In the genomic region with DNA sequence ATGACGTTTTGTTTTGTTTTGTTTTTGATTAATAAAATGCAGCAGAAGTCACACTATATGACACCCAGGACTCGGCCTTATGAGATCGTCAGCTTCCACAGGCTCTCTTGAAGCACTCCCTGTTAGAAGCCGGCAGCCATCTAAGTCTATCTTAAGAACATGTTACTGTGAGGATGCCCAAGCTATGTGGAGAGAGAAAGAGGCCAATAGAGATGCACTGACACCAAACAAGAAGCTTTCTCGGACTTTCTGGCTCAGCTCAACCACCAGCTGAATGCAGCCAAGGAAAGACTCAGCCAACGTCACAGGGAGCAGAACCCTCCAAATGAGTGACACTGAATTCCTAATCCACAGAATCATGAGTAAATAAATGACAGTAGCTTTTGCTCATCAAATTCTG, we compare ENCODE assay signal across 26 cellular contexts. TPM values are rescaled to one million over a fixed set of nuclear protein-coding genes. Genes with fewer than 3 reads are reported as not detected.
DNase-seq lines count a peak whose midpoint lies in the region; ATAC-seq, FAIRE-seq and TF ChIP-seq lines count a peak whose summit lies in the region.
"Had no signal": no experiment of that assay in that cellular context is flagged by ENCODE, and none has a peak within 500 bp of the region (broad histone marks: within the 10 kb centered on the region; RNA-seq: fewer than 3 reads in every experiment).

No MANE protein-coding gene starts in this region.

- no peak for TF ChIP-seq RAD21 in A549 (conservative IDR thresholded peaks at IDR 0.05 in 1 of 2, IDR thresholded peaks at IDR 0.05 in 1 of 2)
- no peak for TF ChIP-seq RAD21 in IMR-90 (IDR thresholded peaks at IDR 0.05; ENCODE audit: low read length)

- no peaks in the 10 kb centered on the region for H3K36me3 ChIP-seq in IMR-90 (ENCODE audit: control insufficient read depth, insufficient read depth, low read length)
- no peaks in the 10 kb centered on the region for H3K36me3 ChIP-seq in esophagus muscularis mucosa
- H3K36me3 ChIP-seq: left ventricle myocardium inferior, neural progenitor cell, WERI-Rb-1 had no signal

- H3K36me3 Mint-ChIP-seq in nephron (ENCODE audit: low read depth), result no peaks in the 10 kb centered on the region
- peaks cover 6% of the 10 kb centered on the region for H3K36me3 Mint-ChIP-seq in T-helper 17 cell (ENCODE audit: low read depth)
- H3K36me3 Mint-ChIP-seq: CD4-positive, CD25-positive, alpha-beta regulatory T cell; neural progenitor cell had no signal

- ATAC-seq in A549 (peak in 1 of 2 experiments; percentile 35; a peak in 2 of 6 replicates), IMR-90 (ENCODE audit: low read depth) (no peak), T-helper 17 cell (no peak)
- ATAC-seq: esophagus mucosa, GM23338, mucosa of descending colon, PC-3 had no signal

- no peak overlapping the region for H3K9ac ChIP-seq in IMR-90 (ENCODE audit: low read depth, low read length)
- H3K9ac ChIP-seq: neural progenitor cell had no signal

- peaks cover 20% of the 10 kb centered on the region for H3K4me1 ChIP-seq in A549
- peaks cover 4% of the 10 kb centered on the region; the same call in 1 of the 2 replicates for H3K4me1 ChIP-seq in IMR-90 (ENCODE audit: control insufficient read depth, insufficient read depth, low read length)
- no peaks in the 10 kb centered on the region for H3K4me1 ChIP-seq in esophagus muscularis mucosa
- H3K4me1 ChIP-seq: left ventricle myocardium inferior, neural progenitor cell had no signal

- 65% methylated on average over 6 of the region's 6 CpGs for WGBS in A549 (ENCODE audit: missing lambda C conversion rate)
- WGBS in IMR-90 (ENCODE audit: extremely low coverage in 2 of 2, insufficient read length in 1 of 2), 2 experiments, result no CpG with 5 or more reads among the region's 6 CpGs
- WGBS in esophagus muscularis mucosa, result 80% methylated on average over 6 of the region's 6 CpGs

- H4K20me1 ChIP-seq in IMR-90 (ENCODE audit: insufficient read depth, low read length), result no peaks in the 10 kb centered on the region

- H2BK20ac ChIP-seq in IMR-90 (ENCODE audit: low read depth, low read length), result peak overlapping the region; percentile 67

- in situ Hi-C loops in IMR-90 (cut with MboI; ENCODE audit: low sequenced_read_pairs), result no loop called here

- peak overlapping the region; percentile 69 for H3K14ac ChIP-seq in IMR-90 (replicated peaks; ENCODE audit: low read depth, low read length)

- H3K9me3 ChIP-seq in A549 (no peaks in the 10 kb centered on the region), IMR-90 (ENCODE audit: control insufficient read depth, insufficient read depth, low read length) (no peaks in the 10 kb centered on the region), esophagus muscularis mucosa (no peaks in the 10 kb centered on the region), T-helper 17 cell (ENCODE audit: control insufficient read depth, low read length, poor library complexity, severe bottlenecking) (no peaks in the 10 kb centered on the region)
- H3K9me3 ChIP-seq: left ventricle myocardium inferior, mucosa of descending colon had no signal

- DNase-seq in A549 (ENCODE audit: low read depth in 1 of 2, low spot score in 1 of 2) (peak in 1 of 2 experiments; percentile 23), IMR-90 (peak; percentile 48), dorsolateral prefrontal cortex (no peak), NCI-H446 treated with DMSO at 0.1 percent for 48 hours (lab: John Stamatoyannopoulos, UW) (no peak), esophagus muscularis mucosa (ENCODE audit: extremely low spot score) (no peak), T-helper 17 cell (no peak)
- no peak for DNase-seq in activated T-cell treated with anti-CD3 and anti-CD28 coated beads, Interleukin-2, amount 50 U/mL, for 1 hour
- DNase-seq: activated CD4-positive, alpha-beta T cell treated with anti-CD3 and anti-CD28 coated beads, Interleukin-2, amount 50 U/mL, for 4 hours; activated CD8-positive, alpha-beta memory T cell treated with anti-CD3 and anti-CD28 coated beads, Interleukin-2, amount 50 U/mL, for 48 hours; activated gamma-delta T cell treated with Interleukin-2 at 50 U/mL for 16 hours; CD4-positive, CD25-positive, alpha-beta regulatory T cell; effector memory CD4-positive, alpha-beta T cell; KG1; left ventricle myocardium inferior; mucosa of descending colon; NCI-H187; NCI-H345; PC-3; WERI-Rb-1 had no signal

- no peak for TF ChIP-seq CTCF in A549 (IDR thresholded peaks at IDR 0.05)
- TF ChIP-seq CTCF in IMR-90 (conservative IDR thresholded peaks at IDR 0.05; ENCODE audit: low read depth, low read length), result no peak
- no peak for TF ChIP-seq CTCF in dorsolateral prefrontal cortex (IDR thresholded peaks at IDR 0.05 in 54 of 56, conservative IDR thresholded peaks at IDR 0.05 in 2 of 56; ENCODE audit: low read depth in 1 of 56, partially characterized antibody in 56 of 56)
- TF ChIP-seq CTCF in nephron (IDR thresholded peaks at IDR 0.05; ENCODE audit: unreplicated experiment in 3 of 3), result no peak
- no peak for TF ChIP-seq CTCF in esophagus muscularis mucosa (IDR thresholded peaks at IDR 0.05)

- CTCF ChIA-PET in A549 (lab: Yijun Ruan, JAX), result interaction anchor here (1.0 kb wide), 1 partner anchor 56 kb away, joined by 4 read pairs; no protein-coding TSS in a partner anchor
- CTCF ChIA-PET in IMR-90 (lab: Yijun Ruan, JAX), result no interaction called here

- H3K27ac ChIP-seq in A549 (peak overlapping the region; percentile 5 to 72; a peak in 3 of 6 replicates), IMR-90 (ENCODE audit: insufficient read depth, low read length) (no peak overlapping the region), dorsolateral prefrontal cortex (peak overlapping the region in 58 of 59 donors; percentile 0 to 99 (median 81)), esophagus muscularis mucosa (replicated peaks in 1 of 4) (no peak overlapping the region)
- H3K27ac ChIP-seq: left ventricle myocardium inferior, neural progenitor cell, WERI-Rb-1 had no signal

- H3K18ac ChIP-seq in IMR-90 (ENCODE audit: low read depth, low read length), result peak overlapping the region; percentile 2; the same call in 1 of the 2 replicates

- H3K27me3 ChIP-seq in IMR-90 (ENCODE audit: control insufficient read depth, insufficient read depth, low read length) (no peaks in the 10 kb centered on the region), dorsolateral prefrontal cortex (no peaks in the 10 kb centered on the region), esophagus muscularis mucosa (no peaks in the 10 kb centered on the region)
- H3K27me3 ChIP-seq: neural progenitor cell had no signal

- H2AK9ac ChIP-seq in IMR-90 (replicated peaks; ENCODE audit: low read depth, low read length, poor library complexity), result no peak overlapping the region

- POLR2A ChIA-PET in A549 (lab: Yijun Ruan, JAX) (no interaction called here), IMR-90 (lab: Charles Lee; ENCODE audit: unreplicated experiment) (no interaction called here)

- H3K4me3 ChIP-seq in A549 (no peak overlapping the region), IMR-90 (ENCODE audit: insufficient read depth, low read depth, low read length) (no peak overlapping the region), dorsolateral prefrontal cortex (peak overlapping the region in 41 of 59 donors; percentile 1 to 49 (median 24)), esophagus muscularis mucosa (no peak overlapping the region)
- H3K4me3 ChIP-seq: GM23338, left ventricle myocardium inferior, mucosa of descending colon, neural progenitor cell had no signal

- no peaks in the 10 kb centered on the region for H3K79me1 ChIP-seq in IMR-90 (ENCODE audit: low read depth in 1 of 2, low read length in 2 of 2)

- peak overlapping the region in 1 of 2 experiments; percentile 39; a peak in 1 of 4 replicates for H4K8ac ChIP-seq in IMR-90 (ENCODE audit: low read depth in 2 of 2, low read length in 2 of 2)

- dilution Hi-C loops in IMR-90 (cut with HindIII; ENCODE audit: low sequenced_read_pairs, unreplicated experiment), result no loop called here

- H3K27me3 Mint-ChIP-seq in nephron (ENCODE audit: low read depth) (no peaks in the 10 kb centered on the region), T-helper 17 cell (no peaks in the 10 kb centered on the region)
- H3K27me3 Mint-ChIP-seq: CD4-positive, CD25-positive, alpha-beta regulatory T cell; central memory CD8-positive, alpha-beta T cell had no signal

- TF ChIP-seq POLR2A in A549 (IDR thresholded peaks at IDR 0.05; ENCODE audit: low read length) (no peak), IMR-90 (IDR thresholded peaks at IDR 0.05; ENCODE audit: low read depth, low read length) (no peak), esophagus muscularis mucosa (IDR thresholded peaks at IDR 0.05; ENCODE audit: low read depth) (no peak)

- peak overlapping the region; percentile 9; the same call in 1 of the 2 replicates for H4K5ac ChIP-seq in IMR-90 (ENCODE audit: low read depth, low read length)

- intact Hi-C loops in IMR-90 (cut with micrococcal nuclease) (no loop called here), dorsolateral prefrontal cortex (cut with DNase I) (no loop called here), esophagus muscularis mucosa (cut with DNase I) (no loop called here)

- H2BK15ac ChIP-seq in IMR-90 (ENCODE audit: low read depth, low read length), result 0 out of 3 replicates have a peak overlapping the region, but pooled peaks have one; percentile 43

- no peaks in the 10 kb centered on the region for H3K9me1 ChIP-seq in IMR-90 (ENCODE audit: insufficient read depth, low read length)

- H2BK120ac ChIP-seq in IMR-90 (ENCODE audit: low read depth, low read length), result peak overlapping the region; percentile 16; the same call in 1 of the 2 replicates

- no peak for TF ChIP-seq EP300 in A549 (IDR thresholded peaks at IDR 0.05)
- no peak for TF ChIP-seq EP300 in esophagus muscularis mucosa (IDR thresholded peaks at IDR 0.05)

- peak overlapping the region; percentile 64 for H2AFZ ChIP-seq in IMR-90 (replicated peaks; ENCODE audit: low read length, poor library complexity)
- H2AFZ ChIP-seq: GM23338, neural progenitor cell had no signal

- no peaks in the 10 kb centered on the region for H3K9me3 Mint-ChIP-seq in nephron
- H3K9me3 Mint-ChIP-seq: central memory CD8-positive, alpha-beta T cell; GM23338; neural progenitor cell; T-helper 1 cell treated with Interleukin-12 subunit alpha and Interleukin-12 subunit beta and Interleukin-4 antibody, amounts not matched to agents 30 μg/mL and 1 μg/mL, for 36 hours had no signal

- no peak for FAIRE-seq in A549 (lab: Jason Lieb, UNC)
- FAIRE-seq: G401.6 had no signal

- BruUV-seq in IMR-90 (replicated peaks; lab: Mats Ljungman, UMichigan), result no TSS peak

- H3K4ac ChIP-seq in IMR-90 (ENCODE audit: low read depth, low read length), result peak overlapping the region; percentile 8; the same call in 1 of the 2 replicates

- H3K23ac ChIP-seq in IMR-90 (ENCODE audit: low read depth, low read length), result no peak overlapping the region

- H2AK5ac ChIP-seq in IMR-90 (ENCODE audit: low read depth, low read length), result no peak overlapping the region; the same call in 1 of the 2 replicates

- peak overlapping the region; percentile 42 for H3K4me2 ChIP-seq in A549
- H3K4me2 ChIP-seq in IMR-90 (ENCODE audit: low read depth, low read length), result no peak overlapping the region
- H3K4me2 ChIP-seq: GM23338, neural progenitor cell had no signal

- no peak overlapping the region; the same call in 1 of the 2 replicates for H4K91ac ChIP-seq in IMR-90 (ENCODE audit: insufficient read depth, low read depth, low read length)

- no peak overlapping the region for H3K4me3 Mint-ChIP-seq in nephron
- no peak overlapping the region for H3K4me3 Mint-ChIP-seq in T-helper 17 cell
- H3K4me3 Mint-ChIP-seq: CD4-positive, CD25-positive, alpha-beta regulatory T cell; central memory CD8-positive, alpha-beta T cell; GM23338; neural progenitor cell; T-helper 1 cell treated with Interleukin-12 subunit alpha and Interleukin-12 subunit beta and Interleukin-4 antibody, amounts not matched to agents 30 μg/mL and 1 μg/mL, for 36 hours had no signal

- no peak overlapping the region for H2BK5ac ChIP-seq in IMR-90 (ENCODE audit: low read depth, low read length, poor library complexity, severe bottlenecking)

- H3K4me1 Mint-ChIP-seq in nephron (peaks cover 6% of the 10 kb centered on the region), T-helper 17 cell (peaks cover 10% of the 10 kb centered on the region)
- H3K4me1 Mint-ChIP-seq: central memory CD8-positive, alpha-beta T cell; GM23338; neural progenitor cell had no signal

- H3K27ac Mint-ChIP-seq in nephron (peak overlapping the region in 2 of 3 experiments; percentile 49 to 57), T-helper 17 cell (no peak overlapping the region)
- H3K27ac Mint-ChIP-seq: GM23338; neural progenitor cell; T-helper 1 cell treated with Interleukin-12 subunit alpha and Interleukin-12 subunit beta and Interleukin-4 antibody, amounts not matched to agents 30 μg/mL and 1 μg/mL, for 36 hours had no signal

- H3K56ac ChIP-seq in IMR-90 (ENCODE audit: extremely low read depth, insufficient read depth, low read length), result no peak overlapping the region

RNA-seq across cellular contexts. Expression of gene SGK1, which starts 14.0 kb away (rescaled TPM):
- polyA plus RNA-seq in A549 (2011; rRNA removed), result 131 and 133 TPM in 2 replicates
- 105 and 117 TPM in 2 replicates for polyA plus RNA-seq in A549 (2012; cell fraction: cytosol; rRNA removed)
- 226 and 278 TPM in 2 replicates for polyA plus RNA-seq in A549 (2012; cell fraction: nucleus; rRNA removed)
- polyA plus RNA-seq in A549 (2017; fragmentation: RNase III; extraction: RNeasy Plus Mini Kit Qiagen cat#74134 plus additional on column Dnase treatment), result 32.0 to 41.5 TPM (median 41.3 TPM) in 3 replicates
- 143 and 146 TPM in 2 replicates for polyA minus RNA-seq in A549 (2011; rRNA and poly(A)+ RNA removed)
- total RNA-seq in IMR-90 (2012; rRNA removed), result 121 and 211 TPM in 2 replicates
- polyA plus RNA-seq in IMR-90 (2012; rRNA removed), result 255 and 410 TPM in 2 replicates
- 111 and 118 TPM in 2 replicates for polyA plus RNA-seq in IMR-90 (2012; cell fraction: cytosol; rRNA removed)
- 701 and 2,036 TPM in 2 replicates for polyA plus RNA-seq in IMR-90 (2012; cell fraction: nucleus; rRNA removed; ENCODE audit: low replicate concordance)
- 100 to 1,000 TPM in 82 of 120 experiments, 10 to 100 TPM in 38; 31.4 to 701 (median 120) TPM for total RNA-seq in dorsolateral prefrontal cortex
- 10 to 100 TPM; 30.7 to 52.8 (median 43.9) TPM for total RNA-seq in esophagus muscularis mucosa
- 100 to 1,000 TPM; 103 to 132 TPM for total RNA-seq in T-helper 17 cell

Comparison
In these comparisons a context has a peak if more than half of its experiments do, and no peak if none do; other contexts are left out.
1. H3K27ac ChIP-seq: peak in A549 (2 of 2) and dorsolateral prefrontal cortex (58 of 59); none in IMR-90 (single experiment) and esophagus muscularis mucosa (0 of 4).
2. H3K4me3 ChIP-seq: peak in dorsolateral prefrontal cortex (41 of 59); none in A549 (single experiment), IMR-90 (single experiment) and esophagus muscularis mucosa (0 of 4).